ENCODE assay signal across 23 cellular contexts in genomic region chr5:174309131-174309845, GRCh38.
"Had no signal": no experiment of that assay in that cellular context is flagged by ENCODE, and none has a peak within 500 bp of the region (broad histone marks: within the 10 kb centered on the region; RNA-seq: fewer than 3 reads in every experiment).

No MANE protein-coding gene starts in this region.

- H3K9me3 ChIP-seq: breast epithelium, left lung, pancreas, stomach, suprapubic skin, tibial nerve, uterus had no signal

- DNase-seq: activated B cell treated with CpG ODN at 0.5 μM for 24 hours; activated CD4-positive, alpha-beta T cell treated with anti-CD3 and anti-CD28 coated beads for 36 hours; activated CD4-positive, alpha-beta T cell treated with anti-CD3 and anti-CD28 coated beads, Interleukin-2, amount 50 U/mL, for 48 hours; activated effector memory CD4-positive, alpha-beta T cell treated with Interleukin-2 at 50 U/mL for 16 hours; activated naive CD4-positive, alpha-beta T cell treated with anti-CD3 and anti-CD28 coated beads for 36 hours; activated naive CD8-positive, alpha-beta T cell treated with anti-CD3 and anti-CD28 coated beads, Interleukin-2, amount 10 ng/mL, durations not matched to agents 7 days and 5 days; activated T-cell treated with anti-CD3 and anti-CD28 coated beads, Interleukin-2, amount 50 U/mL, for 72 hours; amniotic stem cell; naive thymus-derived CD8-positive, alpha-beta T cell; pancreas; stimulated activated CD4-positive, alpha-beta T cell treated with anti-CD3 and anti-CD28 coated beads, Interleukin-15, amount 100 ng/mL, for 24 hours; stomach; T-helper 17 cell; uterus had no signal

- H3K27ac Mint-ChIP-seq: activated B cell treated with CpG ODN at 0.5 μM for 24 hours; activated CD4-positive, alpha-beta T cell treated with anti-CD3 and anti-CD28 coated beads for 36 hours; activated naive CD4-positive, alpha-beta T cell treated with anti-CD3 and anti-CD28 coated beads for 36 hours; activated naive CD8-positive, alpha-beta T cell treated with anti-CD3 and anti-CD28 coated beads, Interleukin-2, amount 10 ng/mL, durations not matched to agents 7 days and 5 days; activated T-cell treated with anti-CD3 and anti-CD28 coated beads, Interleukin-2, amount 50 U/mL, for 72 hours; mesothelial cell of epicardium; naive thymus-derived CD8-positive, alpha-beta T cell; stimulated activated memory B cell treated with anti-CD40 and anti-IgM and Interleukin-4, amounts not matched to agents 10 μg/mL and 1 μg/mL and 100 μg/mL, for 72 hours; T-helper 17 cell had no signal

- H3K4me3 ChIP-seq: breast epithelium, left lung, pancreas, smooth muscle cell, stomach, suprapubic skin, tibial nerve, uterus had no signal

- H3K27ac ChIP-seq: breast epithelium, left lung, pancreas, stomach, suprapubic skin, tibial nerve, uterus had no signal

- H3K27me3 ChIP-seq: breast epithelium, pancreas, uterus had no signal

- H3K4me1 ChIP-seq: breast epithelium, pancreas, uterus had no signal

- H3K4me3 Mint-ChIP-seq: activated B cell treated with CpG ODN at 0.5 μM for 24 hours; activated CD4-positive, alpha-beta T cell treated with anti-CD3 and anti-CD28 coated beads for 36 hours; activated naive CD4-positive, alpha-beta T cell treated with anti-CD3 and anti-CD28 coated beads for 36 hours; activated naive CD8-positive, alpha-beta T cell treated with anti-CD3 and anti-CD28 coated beads, Interleukin-2, amount 10 ng/mL, durations not matched to agents 7 days and 5 days; activated T-cell treated with anti-CD3 and anti-CD28 coated beads, Interleukin-2, amount 50 U/mL, for 72 hours; central memory CD8-positive, alpha-beta T cell; mesothelial cell of epicardium; naive thymus-derived CD8-positive, alpha-beta T cell; stimulated activated memory B cell treated with anti-CD40 and anti-IgM and Interleukin-4, amounts not matched to agents 10 μg/mL and 1 μg/mL and 100 μg/mL, for 72 hours; T-helper 17 cell had no signal

- ATAC-seq: activated CD4-positive, alpha-beta T cell treated with anti-CD3 and anti-CD28 coated beads for 36 hours; activated T-cell treated with anti-CD3 and anti-CD28 coated beads, Interleukin-2, amount 50 U/mL, for 72 hours; left lung; naive thymus-derived CD8-positive, alpha-beta T cell; pancreas; sciatic nerve; stimulated activated memory B cell treated with anti-CD40 and anti-IgM and Interleukin-4, amounts not matched to agents 10 μg/mL and 1 μg/mL and 100 μg/mL, for 72 hours; T-helper 17 cell had no signal

- H3K36me3 ChIP-seq: breast epithelium, left lung, pancreas, stomach, suprapubic skin, tibial nerve, uterus had no signal

- H3K9me3 Mint-ChIP-seq: activated B cell treated with CpG ODN at 0.5 μM for 24 hours; activated naive CD4-positive, alpha-beta T cell treated with anti-CD3 and anti-CD28 coated beads for 36 hours; activated naive CD8-positive, alpha-beta T cell treated with anti-CD3 and anti-CD28 coated beads, Interleukin-2, amount 10 ng/mL, durations not matched to agents 7 days and 5 days; activated T-cell treated with anti-CD3 and anti-CD28 coated beads, Interleukin-2, amount 50 U/mL, for 72 hours; central memory CD8-positive, alpha-beta T cell; mesothelial cell of epicardium; naive thymus-derived CD8-positive, alpha-beta T cell; stimulated activated memory B cell treated with anti-CD40 and anti-IgM and Interleukin-4, amounts not matched to agents 10 μg/mL and 1 μg/mL and 100 μg/mL, for 72 hours had no signal

- H3K36me3 Mint-ChIP-seq: activated naive CD8-positive, alpha-beta T cell treated with anti-CD3 and anti-CD28 coated beads, Interleukin-2, amount 10 ng/mL, durations not matched to agents 7 days and 5 days; mesothelial cell of epicardium; naive thymus-derived CD8-positive, alpha-beta T cell; stimulated activated memory B cell treated with anti-CD40 and anti-IgM and Interleukin-4, amounts not matched to agents 10 μg/mL and 1 μg/mL and 100 μg/mL, for 72 hours had no signal

- H3K4me1 Mint-ChIP-seq: activated CD4-positive, alpha-beta T cell treated with anti-CD3 and anti-CD28 coated beads for 36 hours; activated naive CD8-positive, alpha-beta T cell treated with anti-CD3 and anti-CD28 coated beads, Interleukin-2, amount 10 ng/mL, durations not matched to agents 7 days and 5 days; central memory CD8-positive, alpha-beta T cell had no signal
